ENCODE assay signal across 1 cellular context in the genomic region with DNA sequence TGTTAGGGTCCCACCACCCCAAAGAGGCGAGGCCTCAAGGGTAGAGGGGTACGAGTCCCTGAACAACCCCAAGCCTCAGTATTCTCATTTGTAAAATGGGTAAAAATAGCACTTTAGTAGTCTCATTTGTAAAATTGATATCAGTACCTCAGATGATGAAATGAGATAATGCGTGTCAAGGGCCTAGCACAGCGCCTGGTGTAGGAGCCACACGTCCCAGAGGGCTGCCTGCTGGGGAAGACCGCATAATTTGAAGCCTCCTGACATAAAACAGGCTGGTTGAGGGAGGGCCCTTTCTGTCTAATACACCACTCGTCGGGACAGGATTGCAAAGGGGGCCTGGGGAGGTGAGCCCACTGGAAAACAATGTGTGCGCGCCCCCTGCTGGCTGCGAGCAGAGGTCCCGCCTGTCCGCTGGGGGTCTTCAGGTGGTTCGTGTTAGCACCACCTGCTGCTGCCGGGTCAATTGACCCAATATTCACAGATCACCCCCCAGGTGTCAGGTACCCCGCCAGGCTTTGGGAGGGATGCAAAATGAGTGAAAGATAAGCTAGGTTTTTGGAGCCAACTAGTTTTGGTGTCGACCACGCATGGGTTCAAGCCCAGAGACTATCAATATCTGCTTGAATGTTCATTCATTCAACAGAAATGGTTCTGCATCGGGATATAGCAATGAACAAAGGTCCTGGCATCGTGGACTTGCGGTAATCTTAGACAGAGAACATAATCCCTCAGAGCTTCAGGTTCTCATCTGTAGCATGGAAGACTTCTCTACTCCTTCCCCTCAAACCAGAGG.
A peak's percentile ranks its signal among the peaks of the same experiment; 100 is the strongest.
TF ChIP-seq lines count a peak whose summit lies in the region.

No MANE protein-coding gene starts in this region.

TF ChIP-seq in GM12878, 131 proteins besides CTCF, POLR2A, EP300 and RAD21 (continued from another document and continues in another):
- TF ChIP-seq, protein P1, sequence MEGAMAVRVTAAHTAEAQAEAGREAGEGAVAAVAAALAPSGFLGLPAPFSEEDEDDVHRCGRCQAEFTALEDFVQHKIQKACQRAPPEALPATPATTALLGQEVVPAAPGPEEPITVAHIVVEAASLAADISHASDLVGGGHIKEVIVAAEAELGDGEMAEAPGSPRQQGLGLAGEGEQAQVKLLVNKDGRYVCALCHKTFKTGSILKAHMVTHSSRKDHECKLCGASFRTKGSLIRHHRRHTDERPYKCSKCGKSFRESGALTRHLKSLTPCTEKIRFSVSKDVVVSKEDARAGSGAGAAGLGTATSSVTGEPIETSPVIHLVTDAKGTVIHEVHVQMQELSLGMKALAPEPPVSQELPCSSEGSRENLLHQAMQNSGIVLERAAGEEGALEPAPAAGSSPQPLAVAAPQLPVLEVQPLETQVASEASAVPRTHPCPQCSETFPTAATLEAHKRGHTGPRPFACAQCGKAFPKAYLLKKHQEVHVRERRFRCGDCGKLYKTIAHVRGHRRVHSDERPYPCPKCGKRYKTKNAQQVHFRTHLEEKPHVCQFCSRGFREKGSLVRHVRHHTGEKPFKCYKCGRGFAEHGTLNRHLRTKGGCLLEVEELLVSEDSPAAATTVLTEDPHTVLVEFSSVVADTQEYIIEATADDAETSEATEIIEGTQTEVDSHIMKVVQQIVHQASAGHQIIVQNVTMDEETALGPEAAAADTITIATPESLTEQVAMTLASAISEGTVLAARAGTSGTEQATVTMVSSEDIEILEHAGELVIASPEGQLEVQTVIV (IDR thresholded peaks at IDR 0.05; ENCODE audit: borderline replicate concordance, partially characterized antibody), result no peak
- TF ChIP-seq IKZF1 (conservative IDR thresholded peaks at IDR 0.05), result peak; percentile 40; the same call in 1 of the 2 replicates
- TF ChIP-seq CEBPB (IDR thresholded peaks at IDR 0.05; ENCODE audit: borderline replicate concordance in 1 of 2, low read depth in 2 of 2, low read length in 2 of 2), result no peak
- TF ChIP-seq, protein P2, sequence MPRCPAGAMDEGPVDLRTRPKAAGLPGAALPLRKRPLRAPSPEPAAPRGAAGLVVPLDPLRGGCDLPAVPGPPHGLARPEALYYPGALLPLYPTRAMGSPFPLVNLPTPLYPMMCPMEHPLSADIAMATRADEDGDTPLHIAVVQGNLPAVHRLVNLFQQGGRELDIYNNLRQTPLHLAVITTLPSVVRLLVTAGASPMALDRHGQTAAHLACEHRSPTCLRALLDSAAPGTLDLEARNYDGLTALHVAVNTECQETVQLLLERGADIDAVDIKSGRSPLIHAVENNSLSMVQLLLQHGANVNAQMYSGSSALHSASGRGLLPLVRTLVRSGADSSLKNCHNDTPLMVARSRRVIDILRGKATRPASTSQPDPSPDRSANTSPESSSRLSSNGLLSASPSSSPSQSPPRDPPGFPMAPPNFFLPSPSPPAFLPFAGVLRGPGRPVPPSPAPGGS (IDR thresholded peaks at IDR 0.05; ENCODE audit: borderline replicate concordance, insufficient read depth, low read depth, low read length, poor library complexity, severe bottlenecking), result no peak
- TF ChIP-seq, protein P3, sequence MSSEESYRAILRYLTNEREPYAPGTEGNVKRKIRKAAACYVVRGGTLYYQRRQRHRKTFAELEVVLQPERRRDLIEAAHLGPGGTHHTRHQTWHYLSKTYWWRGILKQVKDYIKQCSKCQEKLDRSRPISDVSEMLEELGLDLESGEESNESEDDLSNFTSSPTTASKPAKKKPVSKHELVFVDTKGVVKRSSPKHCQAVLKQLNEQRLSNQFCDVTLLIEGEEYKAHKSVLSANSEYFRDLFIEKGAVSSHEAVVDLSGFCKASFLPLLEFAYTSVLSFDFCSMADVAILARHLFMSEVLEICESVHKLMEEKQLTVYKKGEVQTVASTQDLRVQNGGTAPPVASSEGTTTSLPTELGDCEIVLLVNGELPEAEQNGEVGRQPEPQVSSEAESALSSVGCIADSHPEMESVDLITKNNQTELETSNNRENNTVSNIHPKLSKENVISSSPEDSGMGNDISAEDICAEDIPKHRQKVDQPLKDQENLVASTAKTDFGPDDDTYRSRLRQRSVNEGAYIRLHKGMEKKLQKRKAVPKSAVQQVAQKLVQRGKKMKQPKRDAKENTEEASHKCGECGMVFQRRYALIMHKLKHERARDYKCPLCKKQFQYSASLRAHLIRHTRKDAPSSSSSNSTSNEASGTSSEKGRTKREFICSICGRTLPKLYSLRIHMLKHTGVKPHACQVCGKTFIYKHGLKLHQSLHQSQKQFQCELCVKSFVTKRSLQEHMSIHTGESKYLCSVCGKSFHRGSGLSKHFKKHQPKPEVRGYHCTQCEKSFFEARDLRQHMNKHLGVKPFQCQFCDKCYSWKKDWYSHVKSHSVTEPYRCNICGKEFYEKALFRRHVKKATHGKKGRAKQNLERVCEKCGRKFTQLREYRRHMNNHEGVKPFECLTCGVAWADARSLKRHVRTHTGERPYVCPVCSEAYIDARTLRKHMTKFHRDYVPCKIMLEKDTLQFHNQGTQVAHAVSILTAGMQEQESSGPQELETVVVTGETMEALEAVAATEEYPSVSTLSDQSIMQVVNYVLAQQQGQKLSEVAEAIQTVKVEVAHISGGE (CRISPR knock-in tag; IDR thresholded peaks at IDR 0.05), result no peak
- TF ChIP-seq, protein P4, sequence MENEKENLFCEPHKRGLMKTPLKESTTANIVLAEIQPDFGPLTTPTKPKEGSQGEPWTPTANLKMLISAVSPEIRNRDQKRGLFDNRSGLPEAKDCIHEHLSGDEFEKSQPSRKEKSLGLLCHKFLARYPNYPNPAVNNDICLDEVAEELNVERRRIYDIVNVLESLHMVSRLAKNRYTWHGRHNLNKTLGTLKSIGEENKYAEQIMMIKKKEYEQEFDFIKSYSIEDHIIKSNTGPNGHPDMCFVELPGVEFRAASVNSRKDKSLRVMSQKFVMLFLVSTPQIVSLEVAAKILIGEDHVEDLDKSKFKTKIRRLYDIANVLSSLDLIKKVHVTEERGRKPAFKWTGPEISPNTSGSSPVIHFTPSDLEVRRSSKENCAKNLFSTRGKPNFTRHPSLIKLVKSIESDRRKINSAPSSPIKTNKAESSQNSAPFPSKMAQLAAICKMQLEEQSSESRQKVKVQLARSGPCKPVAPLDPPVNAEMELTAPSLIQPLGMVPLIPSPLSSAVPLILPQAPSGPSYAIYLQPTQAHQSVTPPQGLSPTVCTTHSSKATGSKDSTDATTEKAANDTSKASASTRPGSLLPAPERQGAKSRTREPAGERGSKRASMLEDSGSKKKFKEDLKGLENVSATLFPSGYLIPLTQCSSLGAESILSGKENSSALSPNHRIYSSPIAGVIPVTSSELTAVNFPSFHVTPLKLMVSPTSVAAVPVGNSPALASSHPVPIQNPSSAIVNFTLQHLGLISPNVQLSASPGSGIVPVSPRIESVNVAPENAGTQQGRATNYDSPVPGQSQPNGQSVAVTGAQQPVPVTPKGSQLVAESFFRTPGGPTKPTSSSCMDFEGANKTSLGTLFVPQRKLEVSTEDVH (IDR thresholded peaks at IDR 0.05; ENCODE audit: low read depth, partially characterized antibody), result no peak
- TF ChIP-seq, protein P5, sequence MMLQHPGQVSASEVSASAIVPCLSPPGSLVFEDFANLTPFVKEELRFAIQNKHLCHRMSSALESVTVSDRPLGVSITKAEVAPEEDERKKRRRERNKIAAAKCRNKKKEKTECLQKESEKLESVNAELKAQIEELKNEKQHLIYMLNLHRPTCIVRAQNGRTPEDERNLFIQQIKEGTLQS (IDR thresholded peaks at IDR 0.05; ENCODE audit: borderline replicate concordance, extremely low read depth, low read depth, low read length), result no peak
- TF ChIP-seq CBFB (IDR thresholded peaks at IDR 0.05; ENCODE audit: low read depth), result no peak
- TF ChIP-seq, protein P6, sequence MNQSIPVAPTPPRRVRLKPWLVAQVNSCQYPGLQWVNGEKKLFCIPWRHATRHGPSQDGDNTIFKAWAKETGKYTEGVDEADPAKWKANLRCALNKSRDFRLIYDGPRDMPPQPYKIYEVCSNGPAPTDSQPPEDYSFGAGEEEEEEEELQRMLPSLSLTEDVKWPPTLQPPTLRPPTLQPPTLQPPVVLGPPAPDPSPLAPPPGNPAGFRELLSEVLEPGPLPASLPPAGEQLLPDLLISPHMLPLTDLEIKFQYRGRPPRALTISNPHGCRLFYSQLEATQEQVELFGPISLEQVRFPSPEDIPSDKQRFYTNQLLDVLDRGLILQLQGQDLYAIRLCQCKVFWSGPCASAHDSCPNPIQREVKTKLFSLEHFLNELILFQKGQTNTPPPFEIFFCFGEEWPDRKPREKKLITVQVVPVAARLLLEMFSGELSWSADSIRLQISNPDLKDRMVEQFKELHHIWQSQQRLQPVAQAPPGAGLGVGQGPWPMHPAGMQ (IDR thresholded peaks at IDR 0.05; ENCODE audit: borderline replicate concordance), result no peak
- TF ChIP-seq, protein P7, sequence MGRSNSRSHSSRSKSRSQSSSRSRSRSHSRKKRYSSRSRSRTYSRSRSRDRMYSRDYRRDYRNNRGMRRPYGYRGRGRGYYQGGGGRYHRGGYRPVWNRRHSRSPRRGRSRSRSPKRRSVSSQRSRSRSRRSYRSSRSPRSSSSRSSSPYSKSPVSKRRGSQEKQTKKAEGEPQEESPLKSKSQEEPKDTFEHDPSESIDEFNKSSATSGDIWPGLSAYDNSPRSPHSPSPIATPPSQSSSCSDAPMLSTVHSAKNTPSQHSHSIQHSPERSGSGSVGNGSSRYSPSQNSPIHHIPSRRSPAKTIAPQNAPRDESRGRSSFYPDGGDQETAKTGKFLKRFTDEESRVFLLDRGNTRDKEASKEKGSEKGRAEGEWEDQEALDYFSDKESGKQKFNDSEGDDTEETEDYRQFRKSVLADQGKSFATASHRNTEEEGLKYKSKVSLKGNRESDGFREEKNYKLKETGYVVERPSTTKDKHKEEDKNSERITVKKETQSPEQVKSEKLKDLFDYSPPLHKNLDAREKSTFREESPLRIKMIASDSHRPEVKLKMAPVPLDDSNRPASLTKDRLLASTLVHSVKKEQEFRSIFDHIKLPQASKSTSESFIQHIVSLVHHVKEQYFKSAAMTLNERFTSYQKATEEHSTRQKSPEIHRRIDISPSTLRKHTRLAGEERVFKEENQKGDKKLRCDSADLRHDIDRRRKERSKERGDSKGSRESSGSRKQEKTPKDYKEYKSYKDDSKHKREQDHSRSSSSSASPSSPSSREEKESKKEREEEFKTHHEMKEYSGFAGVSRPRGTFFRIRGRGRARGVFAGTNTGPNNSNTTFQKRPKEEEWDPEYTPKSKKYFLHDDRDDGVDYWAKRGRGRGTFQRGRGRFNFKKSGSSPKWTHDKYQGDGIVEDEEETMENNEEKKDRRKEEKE (IDR thresholded peaks at IDR 0.05), result no peak
- no peak for TF ChIP-seq MYB (IDR thresholded peaks at IDR 0.05; ENCODE audit: borderline replicate concordance, low read depth, low read length)
- TF ChIP-seq POLR2AphosphoS2 (IDR thresholded peaks at IDR 0.05; ENCODE audit: low read depth, low read length), result no peak
- 0 out of 2 replicates have a peak, but pooled peaks have one; percentile 36 for TF ChIP-seq STAT1 (conservative IDR thresholded peaks at IDR 0.05)
- no peak for TF ChIP-seq TAF1 (IDR thresholded peaks at IDR 0.05; ENCODE audit: borderline replicate concordance, low read depth, low read length)
- TF ChIP-seq TARDBP (IDR thresholded peaks at IDR 0.05; ENCODE audit: borderline replicate concordance), result no peak
- peak; percentile 44 for TF ChIP-seq MEF2B (IDR thresholded peaks at IDR 0.05; ENCODE audit: partially characterized antibody, poor library complexity, severe bottlenecking)
- no peak for TF ChIP-seq SREBF2 (IDR thresholded peaks at IDR 0.05; ENCODE audit: low read length)
- peak; percentile 93 for TF ChIP-seq SMC3 (IDR thresholded peaks at IDR 0.05; ENCODE audit: borderline replicate concordance, low read length)
- no peak for TF ChIP-seq ZNF622 (IDR thresholded peaks at IDR 0.05)
- TF ChIP-seq, protein P8, sequence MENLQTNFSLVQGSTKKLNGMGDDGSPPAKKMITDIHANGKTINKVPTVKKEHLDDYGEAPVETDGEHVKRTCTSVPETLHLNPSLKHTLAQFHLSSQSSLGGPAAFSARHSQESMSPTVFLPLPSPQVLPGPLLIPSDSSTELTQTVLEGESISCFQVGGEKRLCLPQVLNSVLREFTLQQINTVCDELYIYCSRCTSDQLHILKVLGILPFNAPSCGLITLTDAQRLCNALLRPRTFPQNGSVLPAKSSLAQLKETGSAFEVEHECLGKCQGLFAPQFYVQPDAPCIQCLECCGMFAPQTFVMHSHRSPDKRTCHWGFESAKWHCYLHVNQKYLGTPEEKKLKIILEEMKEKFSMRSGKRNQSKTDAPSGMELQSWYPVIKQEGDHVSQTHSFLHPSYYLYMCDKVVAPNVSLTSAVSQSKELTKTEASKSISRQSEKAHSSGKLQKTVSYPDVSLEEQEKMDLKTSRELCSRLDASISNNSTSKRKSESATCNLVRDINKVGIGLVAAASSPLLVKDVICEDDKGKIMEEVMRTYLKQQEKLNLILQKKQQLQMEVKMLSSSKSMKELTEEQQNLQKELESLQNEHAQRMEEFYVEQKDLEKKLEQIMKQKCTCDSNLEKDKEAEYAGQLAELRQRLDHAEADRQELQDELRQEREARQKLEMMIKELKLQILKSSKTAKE (IDR thresholded peaks at IDR 0.05; ENCODE audit: low read depth, poor library complexity, severe bottlenecking), result no peak
- TF ChIP-seq RCOR1 (conservative IDR thresholded peaks at IDR 0.05; ENCODE audit: low read depth, low read length), result no peak
- no peak for TF ChIP-seq NR2C1 (IDR thresholded peaks at IDR 0.05)
- TF ChIP-seq SPI1 (IDR thresholded peaks at IDR 0.05; ENCODE audit: borderline replicate concordance, insufficient read depth, low read depth, low read length), result no peak
- no peak for TF ChIP-seq ASH2L (IDR thresholded peaks at IDR 0.05; ENCODE audit: borderline replicate concordance, low read depth)
- no peak for TF ChIP-seq SIX5 (IDR thresholded peaks at IDR 0.05; ENCODE audit: low read depth, low read length, severe bottlenecking)
- TF ChIP-seq, protein P9, sequence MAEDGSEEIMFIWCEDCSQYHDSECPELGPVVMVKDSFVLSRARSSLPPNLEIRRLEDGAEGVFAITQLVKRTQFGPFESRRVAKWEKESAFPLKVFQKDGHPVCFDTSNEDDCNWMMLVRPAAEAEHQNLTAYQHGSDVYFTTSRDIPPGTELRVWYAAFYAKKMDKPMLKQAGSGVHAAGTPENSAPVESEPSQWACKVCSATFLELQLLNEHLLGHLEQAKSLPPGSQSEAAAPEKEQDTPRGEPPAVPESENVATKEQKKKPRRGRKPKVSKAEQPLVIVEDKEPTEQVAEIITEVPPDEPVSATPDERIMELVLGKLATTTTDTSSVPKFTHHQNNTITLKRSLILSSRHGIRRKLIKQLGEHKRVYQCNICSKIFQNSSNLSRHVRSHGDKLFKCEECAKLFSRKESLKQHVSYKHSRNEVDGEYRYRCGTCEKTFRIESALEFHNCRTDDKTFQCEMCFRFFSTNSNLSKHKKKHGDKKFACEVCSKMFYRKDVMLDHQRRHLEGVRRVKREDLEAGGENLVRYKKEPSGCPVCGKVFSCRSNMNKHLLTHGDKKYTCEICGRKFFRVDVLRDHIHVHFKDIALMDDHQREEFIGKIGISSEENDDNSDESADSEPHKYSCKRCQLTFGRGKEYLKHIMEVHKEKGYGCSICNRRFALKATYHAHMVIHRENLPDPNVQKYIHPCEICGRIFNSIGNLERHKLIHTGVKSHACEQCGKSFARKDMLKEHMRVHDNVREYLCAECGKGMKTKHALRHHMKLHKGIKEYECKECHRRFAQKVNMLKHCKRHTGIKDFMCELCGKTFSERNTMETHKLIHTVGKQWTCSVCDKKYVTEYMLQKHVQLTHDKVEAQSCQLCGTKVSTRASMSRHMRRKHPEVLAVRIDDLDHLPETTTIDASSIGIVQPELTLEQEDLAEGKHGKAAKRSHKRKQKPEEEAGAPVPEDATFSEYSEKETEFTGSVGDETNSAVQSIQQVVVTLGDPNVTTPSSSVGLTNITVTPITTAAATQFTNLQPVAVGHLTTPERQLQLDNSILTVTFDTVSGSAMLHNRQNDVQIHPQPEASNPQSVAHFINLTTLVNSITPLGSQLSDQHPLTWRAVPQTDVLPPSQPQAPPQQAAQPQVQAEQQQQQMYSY (CRISPR knock-in tag; IDR thresholded peaks at IDR 0.05), result no peak
- TF ChIP-seq BMI1 (IDR thresholded peaks at IDR 0.05; ENCODE audit: borderline replicate concordance), result no peak
- no peak for TF ChIP-seq KDM1A (IDR thresholded peaks at IDR 0.05; ENCODE audit: borderline replicate concordance)
- TF ChIP-seq RUNX3 (IDR thresholded peaks at IDR 0.05; ENCODE audit: low read length), result peak; percentile 19; the same call in 1 of the 2 replicates
- TF ChIP-seq SREBF1 (IDR thresholded peaks at IDR 0.05; ENCODE audit: low read length), result no peak
- TF ChIP-seq CHD4 (IDR thresholded peaks at IDR 0.05), result no peak
- no peak for TF ChIP-seq SRF (IDR thresholded peaks at IDR 0.05; ENCODE audit: low read depth in 2 of 2, low read length in 2 of 2)
